ENCODE assay signal across 1 cellular context in genomic region chr10:78972947-78973900, GRCh38.
TF ChIP-seq lines count a peak whose summit lies in the region.

No MANE protein-coding gene starts in this region.

TF ChIP-seq in WTC11, 78 proteins besides CTCF, POLR2A, EP300 and RAD21 (continued from another document):
- TF ChIP-seq E2F5 (CRISPR knock-in tag; IDR thresholded peaks at IDR 0.05), result 0 out of 2 replicates have a peak, but pooled peaks have one; percentile 28
- 0 out of 2 replicates have a peak, but pooled peaks have one; percentile 26 for TF ChIP-seq GABPB1 (CRISPR knock-in tag; IDR thresholded peaks at IDR 0.05)
- TF ChIP-seq NFE2L1 (CRISPR knock-in tag; IDR thresholded peaks at IDR 0.05), result peak; percentile 23
- no peak for TF ChIP-seq EMX1 (CRISPR knock-in tag; IDR thresholded peaks at IDR 0.05)
- no peak for TF ChIP-seq HMGXB4 (CRISPR knock-in tag; IDR thresholded peaks at IDR 0.05)
- no peak for TF ChIP-seq MLX (CRISPR knock-in tag; IDR thresholded peaks at IDR 0.05)
- TF ChIP-seq NR1H2 (CRISPR knock-in tag; IDR thresholded peaks at IDR 0.05), result no peak
- TF ChIP-seq ZBTB21 (CRISPR knock-in tag; IDR thresholded peaks at IDR 0.05; ENCODE audit: borderline replicate concordance), result no peak
- no peak for TF ChIP-seq FOXJ3 (CRISPR knock-in tag; IDR thresholded peaks at IDR 0.05; ENCODE audit: borderline replicate concordance)
- TF ChIP-seq TEAD1 (CRISPR knock-in tag; IDR thresholded peaks at IDR 0.05), result no peak
- TF ChIP-seq PRRX2 (CRISPR knock-in tag; IDR thresholded peaks at IDR 0.05), result no peak
- no peak for TF ChIP-seq CREM (CRISPR knock-in tag; IDR thresholded peaks at IDR 0.05)
- no peak for TF ChIP-seq ZNF281 (CRISPR knock-in tag; IDR thresholded peaks at IDR 0.05)
- no peak for TF ChIP-seq JUN (CRISPR knock-in tag; IDR thresholded peaks at IDR 0.05)
- peak; percentile 51; the same call in 1 of the 2 replicates for TF ChIP-seq ZNF423 (CRISPR knock-in tag; IDR thresholded peaks at IDR 0.05)
- peak; percentile 64; the same call in 1 of the 2 replicates for TF ChIP-seq FOXP4 (CRISPR knock-in tag; IDR thresholded peaks at IDR 0.05)
- TF ChIP-seq ZNF416 (CRISPR knock-in tag; IDR thresholded peaks at IDR 0.05), result no peak
- TF ChIP-seq AR (CRISPR knock-in tag; IDR thresholded peaks at IDR 0.05), result no peak
- no peak for TF ChIP-seq NFATC4 (CRISPR knock-in tag; IDR thresholded peaks at IDR 0.05)
- no peak for TF ChIP-seq MAX (CRISPR knock-in tag; IDR thresholded peaks at IDR 0.05)
- TF ChIP-seq CBFB (CRISPR knock-in tag; IDR thresholded peaks at IDR 0.05; ENCODE audit: low read depth), result no peak
- TF ChIP-seq SMAD3 (CRISPR knock-in tag; IDR thresholded peaks at IDR 0.05; ENCODE audit: borderline replicate concordance), result no peak
- TF ChIP-seq ZBTB43 (CRISPR knock-in tag; IDR thresholded peaks at IDR 0.05), result no peak
- TF ChIP-seq OVOL2 (CRISPR knock-in tag; IDR thresholded peaks at IDR 0.05; ENCODE audit: borderline replicate concordance), result no peak
- no peak for TF ChIP-seq USF1 (CRISPR knock-in tag; IDR thresholded peaks at IDR 0.05)
